Comparison of ENCODE assay signal across 12 cellular contexts in the genomic region with DNA sequence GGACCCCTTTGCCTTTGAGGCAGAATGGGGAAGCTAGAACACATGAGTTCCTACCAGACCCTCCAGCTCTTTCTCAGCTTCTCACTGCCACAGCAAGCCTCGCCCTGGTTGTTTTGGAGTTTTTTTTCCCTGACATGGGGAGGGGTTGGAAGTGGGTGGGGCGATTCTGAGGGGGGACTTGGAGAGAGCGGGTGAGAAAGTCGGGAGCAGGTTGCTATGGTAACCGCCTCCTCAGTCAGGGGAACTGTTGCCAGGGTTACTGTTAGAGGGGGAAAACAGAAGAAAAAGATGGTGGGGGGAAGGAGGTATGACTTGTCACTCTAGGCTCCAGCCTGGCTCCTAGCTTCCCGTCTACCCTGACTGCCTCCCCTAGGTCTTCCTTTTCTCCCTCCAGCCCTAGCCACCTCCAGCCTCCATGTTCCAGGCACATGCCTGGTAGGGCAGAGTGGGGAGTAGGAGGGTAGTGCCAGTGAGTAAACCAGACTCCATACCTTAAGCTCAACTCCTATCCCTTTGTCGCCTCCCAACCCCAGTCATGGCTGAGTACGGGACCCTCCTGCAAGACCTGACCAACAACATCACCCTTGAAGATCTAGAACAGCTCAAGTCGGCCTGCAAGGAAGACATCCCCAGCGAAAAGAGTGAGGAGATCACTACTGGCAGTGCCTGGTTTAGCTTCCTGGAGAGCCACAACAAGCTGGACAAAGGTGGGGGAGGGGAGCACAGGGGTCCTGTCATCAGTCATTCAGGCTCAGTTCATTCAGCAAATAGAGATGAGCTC. TPM values are rescaled to one million over a fixed set of nuclear protein-coding genes. Genes with fewer than 3 reads are reported as not detected.
A peak's percentile ranks its signal among the peaks of the same experiment; 100 is the strongest.
DNase-seq lines count a peak whose midpoint lies in the region; ATAC-seq and TF ChIP-seq lines count a peak whose summit lies in the region.
"Had no signal": no experiment of that assay in that cellular context is flagged by ENCODE, and none has a peak within 500 bp of the region (broad histone marks: within the 10 kb centered on the region; RNA-seq: fewer than 3 reads in every experiment).

No MANE protein-coding gene starts in this region.

- ATAC-seq in activated naive CD4-positive, alpha-beta T cell treated with anti-CD3 and anti-CD28 coated beads, Interleukin-2, amount 50 U/mL, for 72 hours, result no peak
- ATAC-seq in GM18505 (IDR thresholded peaks at IDR 0.05; ENCODE audit: unreplicated experiment), result no peak
- no peak for ATAC-seq in HG03354 (IDR thresholded peaks at IDR 0.05; ENCODE audit: poor library complexity, severe bottlenecking, unreplicated experiment)
- ATAC-seq in GM18909 (IDR thresholded peaks at IDR 0.05; ENCODE audit: poor library complexity, unreplicated experiment), result no peak
- ATAC-seq: naive thymus-derived CD4-positive, alpha-beta T cell had no signal

- peaks cover 23% of the 10 kb centered on the region for H3K36me3 Mint-ChIP-seq in activated naive CD4-positive, alpha-beta T cell treated with anti-CD3 and anti-CD28 coated beads for 36 hours (ENCODE audit: low read depth)
- H3K36me3 Mint-ChIP-seq in activated naive CD4-positive, alpha-beta T cell treated with anti-CD3 and anti-CD28 coated beads, Interleukin-2, amount 50 U/mL, for 72 hours, result peaks cover 0 to 4% of the 10 kb centered on the region in 2 donors

- no peaks in the 10 kb centered on the region for H3K27me3 Mint-ChIP-seq in activated naive CD4-positive, alpha-beta T cell treated with anti-CD3 and anti-CD28 coated beads for 36 hours (ENCODE audit: low read depth)
- H3K27me3 Mint-ChIP-seq: naive thymus-derived CD4-positive, alpha-beta T cell had no signal

- H3K4me3 Mint-ChIP-seq in activated naive CD4-positive, alpha-beta T cell treated with anti-CD3 and anti-CD28 coated beads for 36 hours, result no peak overlapping the region

- TF ChIP-seq POLR2A in GM18505 (IDR thresholded peaks at IDR 0.05; ENCODE audit: borderline replicate concordance, extremely low read depth, insufficient read depth, insufficient read length), result no peak

- H3K27ac Mint-ChIP-seq in activated naive CD4-positive, alpha-beta T cell treated with anti-CD3 and anti-CD28 coated beads for 36 hours, result peak overlapping the region; percentile 10
- peak overlapping the region in 1 of 2 donors; percentile 74 for H3K27ac Mint-ChIP-seq in activated naive CD4-positive, alpha-beta T cell treated with anti-CD3 and anti-CD28 coated beads, Interleukin-2, amount 50 U/mL, for 72 hours

- intact Hi-C loops in activated naive CD4-positive, alpha-beta T cell treated with anti-CD3 and anti-CD28 coated beads for 36 hours (cut with micrococcal nuclease), result no loop called here

- H3K27ac ChIP-seq in substantia nigra (ENCODE audit: low read depth, low read length, poor library complexity, severe bottlenecking), result peak overlapping the region; percentile 85

- DNase-seq in activated naive CD4-positive, alpha-beta T cell treated with anti-CD3 and anti-CD28 coated beads for 36 hours, result no peak
- DNase-seq in activated naive CD4-positive, alpha-beta T cell treated with anti-CD3 and anti-CD28 coated beads, Interleukin-2, amount 50 U/mL, for 72 hours (ENCODE audit: low spot score in 2 of 2), result no peak
- peak in 46 of 58 donors; percentile 20 to 85 (median 54) for DNase-seq in anterior cingulate cortex (lab: John Stamatoyannopoulos, UW)
- peak; percentile 35 for DNase-seq in islet precursor cell
- peak in 15 of 49 donors; percentile 17 to 64 (median 43) for DNase-seq in substantia nigra (lab: John Stamatoyannopoulos, UW)
- DNase-seq: activated T-cell treated with anti-CD3 and anti-CD28 coated beads, Interleukin-2, amount 50 U/mL, for 1 hour; naive thymus-derived CD4-positive, alpha-beta T cell; stimulated activated CD4-positive, alpha-beta T cell treated with anti-CD3 and anti-CD28 coated beads, Interleukin-2, amount 100 ng/mL, for 24 hours had no signal

- H3K9me3 Mint-ChIP-seq in activated naive CD4-positive, alpha-beta T cell treated with anti-CD3 and anti-CD28 coated beads for 36 hours, result no peaks in the 10 kb centered on the region
- H3K9me3 Mint-ChIP-seq in activated naive CD4-positive, alpha-beta T cell treated with anti-CD3 and anti-CD28 coated beads, Interleukin-2, amount 50 U/mL, for 72 hours, result no peaks in the 10 kb centered on the region
- H3K9me3 Mint-ChIP-seq: naive thymus-derived CD4-positive, alpha-beta T cell had no signal

- CTCF ChIA-PET in activated naive CD4-positive, alpha-beta T cell treated with anti-CD3 and anti-CD28 coated beads for 36 hours (lab: Charles Lee), result interaction anchor here (1.0 to 3.2 kb wide), 3 partner anchors 18 to 80 kb away, joined by 3 to 12 read pairs (median 6); no protein-coding TSS in a partner anchor

- peaks cover 40% of the 10 kb centered on the region for H3K4me1 Mint-ChIP-seq in activated naive CD4-positive, alpha-beta T cell treated with anti-CD3 and anti-CD28 coated beads for 36 hours (ENCODE audit: low read depth)

RNA-seq across cellular contexts. Expression of a gene that starts 6.0 kb away (rescaled TPM):
- 10 to 100 TPM; 34.3 to 42.0 TPM for total RNA-seq in activated naive CD4-positive, alpha-beta T cell treated with anti-CD3 and anti-CD28 coated beads for 36 hours
- total RNA-seq in activated naive CD4-positive, alpha-beta T cell treated with anti-CD3 and anti-CD28 coated beads, Interleukin-2, amount 50 U/mL, for 72 hours, result 10 to 100 TPM; 37.2 to 53.7 TPM

RNA-seq across cellular contexts. Expression of a gene that starts 20.8 kb away (rescaled TPM):
- not detected for total RNA-seq in activated naive CD4-positive, alpha-beta T cell treated with anti-CD3 and anti-CD28 coated beads for 36 hours
- not detected for total RNA-seq in activated naive CD4-positive, alpha-beta T cell treated with anti-CD3 and anti-CD28 coated beads, Interleukin-2, amount 50 U/mL, for 72 hours

RNA-seq across cellular contexts. Expression of a gene that starts 51.1 kb away (rescaled TPM):
- total RNA-seq in activated naive CD4-positive, alpha-beta T cell treated with anti-CD3 and anti-CD28 coated beads for 36 hours, result 100 to 1,000 TPM; 218 to 226 TPM
- total RNA-seq in activated naive CD4-positive, alpha-beta T cell treated with anti-CD3 and anti-CD28 coated beads, Interleukin-2, amount 50 U/mL, for 72 hours, result 100 to 1,000 TPM; 124 to 170 TPM

RNA-seq across cellular contexts. Expression of a gene that starts 59.8 kb away (rescaled TPM):
- total RNA-seq in activated naive CD4-positive, alpha-beta T cell treated with anti-CD3 and anti-CD28 coated beads for 36 hours, result not detected
- not detected for total RNA-seq in activated naive CD4-positive, alpha-beta T cell treated with anti-CD3 and anti-CD28 coated beads, Interleukin-2, amount 50 U/mL, for 72 hours
- total RNA-seq: T-helper 2 cell treated with Interferon-gamma antibody and Interleukin-4, amounts not matched to agents 100 ng/mL and 5 ng/mL, for 36 hours had no signal

Comparison
In these comparisons a context has a peak if more than half of its experiments do, and no peak if none do; other contexts are left out.
1. DNase-seq: peak in anterior cingulate cortex (46 of 58) and islet precursor cell (single experiment); none in activated naive CD4-positive, alpha-beta T cell treated with anti-CD3 and anti-CD28 coated beads for 36 hours (single experiment) and activated naive CD4-positive, alpha-beta T cell treated with anti-CD3 and anti-CD28 coated beads, Interleukin-2, amount 50 U/mL, for 72 hours (0 of 2).